In the genomic region with DNA sequence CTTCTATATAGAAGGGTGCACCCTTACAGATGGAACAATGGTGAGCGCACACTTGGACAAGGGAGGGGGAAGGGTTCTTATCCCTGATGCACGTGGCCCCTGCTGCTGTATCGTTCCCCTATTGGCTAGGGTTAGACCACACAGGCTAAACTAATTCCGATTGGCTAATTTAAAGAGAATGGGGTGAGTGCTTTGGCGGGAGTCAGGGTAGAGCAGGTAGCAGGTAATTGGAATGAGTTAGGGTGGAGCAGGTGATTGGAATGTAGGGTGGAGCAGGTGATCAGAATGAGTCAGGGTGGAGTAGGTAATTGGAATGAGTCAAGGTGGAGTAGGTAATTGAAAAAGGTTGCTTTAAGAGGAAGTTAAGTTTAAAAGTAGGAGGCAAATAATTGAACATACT, we compare ENCODE assay signal across 4 cellular contexts. TPM values are rescaled to one million over a fixed set of nuclear protein-coding genes. Genes with fewer than 3 reads are reported as not detected.
"Had no signal": no experiment of that assay in that cellular context is flagged by ENCODE, and none has a peak within 500 bp of the region (broad histone marks: within the 10 kb centered on the region; RNA-seq: fewer than 3 reads in every experiment).

No MANE protein-coding gene starts in this region.

RNA-seq across cellular contexts. Expression of a gene that starts 32.0 kb away (rescaled TPM):
- total RNA-seq: HT1080, IMR-90, RPMI7951, SJSA1 had no signal
- polyA plus RNA-seq: IMR-90 had no signal

RNA-seq across cellular contexts. Expression of a gene that starts 37.7 kb away (rescaled TPM):
- total RNA-seq: HT1080 had no signal
